12 cellular contexts compared by ENCODE assay signal in genomic region chr1:154730986-154731489, GRCh38.
A peak's percentile ranks its signal among the peaks of the same experiment; 100 is the strongest.
DNase-seq lines count a peak whose midpoint lies in the region; ATAC-seq and TF ChIP-seq lines count a peak whose summit lies in the region.
"Had no signal": no experiment of that assay in that cellular context is flagged by ENCODE, and none has a peak within 500 bp of the region (broad histone marks: within the 10 kb centered on the region; RNA-seq: fewer than 3 reads in every experiment).

No MANE protein-coding gene starts in this region.

- H3K4me3 Mint-ChIP-seq in mesothelial cell of epicardium = no peak overlapping the region
- H3K4me3 Mint-ChIP-seq: stimulated activated effector memory CD8-positive, alpha-beta T cell treated with anti-CD3 and anti-CD28 coated beads, Interleukin-12 subunit alpha, Interleukin-12 subunit beta, amount 100 ng/mL, for 72 hours had no signal

- H3K4me1 ChIP-seq in heart left ventricle = peaks cover 0 to 55% (median 37%) of the 10 kb centered on the region in 12 donors

- no peaks in the 10 kb centered on the region for H3K36me3 Mint-ChIP-seq in mesothelial cell of epicardium
- H3K36me3 Mint-ChIP-seq: stimulated activated effector memory CD8-positive, alpha-beta T cell treated with anti-CD3 and anti-CD28 coated beads, Interleukin-12 subunit alpha, Interleukin-12 subunit beta, amount 100 ng/mL, for 72 hours had no signal

- peaks cover 0 to 4% (median 0%) of the 10 kb centered on the region in 9 donors for H3K36me3 ChIP-seq in heart left ventricle
- H3K36me3 ChIP-seq: BLaER1 had no signal

- DNase-seq in heart left ventricle (no peak), Right ventricle myocardium inferior (ENCODE audit: missing footprints) (no peak), dermis blood vessel endothelial cell (peak; percentile 70), mesothelial cell of epicardium (ENCODE audit: low spot score in 2 of 2, unreplicated experiment in 2 of 2) (peak in 1 of 2 experiments; percentile 52), globus pallidus (ENCODE audit: low spot score) (no peak)
- DNase-seq: erythroblast, occipital lobe had no signal

- H3K4me3 ChIP-seq in heart left ventricle = peak overlapping the region in 1 of 12 donors; percentile 2
- H3K4me3 ChIP-seq: BLaER1 had no signal

- intact Hi-C loops in heart left ventricle (cut with DNase I) = no loop called here
- intact Hi-C loops in Right ventricle myocardium inferior (cut with DNase I) = no loop called here

- H3K9me3 ChIP-seq in heart left ventricle = no peaks in the 10 kb centered on the region
- H3K9me3 ChIP-seq: BLaER1 had no signal

- TF ChIP-seq CTCF in heart left ventricle (IDR thresholded peaks at IDR 0.05) (no peak), mesothelial cell of epicardium (IDR thresholded peaks at IDR 0.05; ENCODE audit: unreplicated experiment) (no peak)

- no peak for TF ChIP-seq POLR2A in heart left ventricle (IDR thresholded peaks at IDR 0.05)

- peak overlapping the region; percentile 10 to 90 (median 74) for H3K27ac ChIP-seq in heart left ventricle
- H3K27ac ChIP-seq: BLaER1 had no signal

- H3K9me3 Mint-ChIP-seq in mesothelial cell of epicardium = no peaks in the 10 kb centered on the region
- H3K9me3 Mint-ChIP-seq: stimulated activated effector memory CD8-positive, alpha-beta T cell treated with anti-CD3 and anti-CD28 coated beads, Interleukin-12 subunit alpha, Interleukin-12 subunit beta, amount 100 ng/mL, for 72 hours had no signal

- peaks cover 9% of the 10 kb centered on the region for H3K27me3 Mint-ChIP-seq in mesothelial cell of epicardium (ENCODE audit: low read depth)

- 21 to 34% (median 28%) methylated on average over 8 to 10 of the region's 10 CpGs for WGBS in heart left ventricle, 4 donors

- peaks cover 32% of the 10 kb centered on the region for H3K4me1 Mint-ChIP-seq in mesothelial cell of epicardium

- peak overlapping the region; percentile 75 for H3K27ac Mint-ChIP-seq in mesothelial cell of epicardium
- H3K27ac Mint-ChIP-seq: stimulated activated effector memory CD8-positive, alpha-beta T cell treated with anti-CD3 and anti-CD28 coated beads, Interleukin-12 subunit alpha, Interleukin-12 subunit beta, amount 100 ng/mL, for 72 hours had no signal

- H3K27me3 ChIP-seq in heart left ventricle = no peaks in the 10 kb centered on the region
- H3K27me3 ChIP-seq: BLaER1 had no signal

- ATAC-seq in heart left ventricle = peak in 3 of 4 donors; percentile 18 to 25 (median 22)
- ATAC-seq in Right ventricle myocardium inferior = no peak
- ATAC-seq in GM21529 (IDR thresholded peaks at IDR 0.05; ENCODE audit: unreplicated experiment) = no peak
- no peak for ATAC-seq in GM19395 (IDR thresholded peaks at IDR 0.05; ENCODE audit: unreplicated experiment)
- ATAC-seq in GM21447 (IDR thresholded peaks at IDR 0.05; ENCODE audit: unreplicated experiment) = no peak

Comparison
In these comparisons a context has a peak if more than half of its experiments do, and no peak if none do; other contexts are left out.
1. ATAC-seq: peak in heart left ventricle (3 of 4); none in Right ventricle myocardium inferior (single experiment), GM21529 (single experiment), GM19395 (single experiment) and GM21447 (single experiment).